ENCODE assay signal across 7 cellular contexts in the genomic region with DNA sequence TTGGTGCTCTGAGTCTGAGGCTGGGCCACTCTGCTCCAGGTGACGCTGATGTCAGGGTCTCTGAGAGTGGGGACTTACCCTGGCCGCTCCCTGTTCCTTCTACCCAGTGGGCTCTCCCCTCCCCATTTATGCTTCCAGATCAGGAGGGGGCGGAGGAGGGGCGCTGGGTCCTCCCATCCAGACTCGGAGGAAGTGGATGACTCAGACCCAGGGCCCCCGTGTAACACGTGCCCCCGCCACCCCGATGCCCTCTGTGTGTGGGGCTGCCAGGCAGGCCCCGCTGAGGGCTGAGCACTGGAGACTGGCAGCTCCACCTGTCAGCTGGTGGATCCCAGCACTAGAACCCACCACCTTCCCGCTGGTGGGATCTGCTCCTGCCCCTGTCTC. TPM values are rescaled to one million over a fixed set of nuclear protein-coding genes. Genes with fewer than 3 reads are reported as not detected.
"Had no signal": no experiment of that assay in that cellular context is flagged by ENCODE, and none has a peak within 500 bp of the region (broad histone marks: within the 10 kb centered on the region; RNA-seq: fewer than 3 reads in every experiment).

A gene (minus strand): TSS at position 101 of the 387 bp plus-strand sequence. CDS start 233 bp downstream, outside the sequence.

RNA-seq across cellular contexts. Expression of the gene that starts here (rescaled TPM):
- total RNA-seq: activated CD8-positive, alpha-beta T cell treated with anti-CD3 and anti-CD28 coated beads for 36 hours; activated naive CD8-positive, alpha-beta T cell treated with anti-CD3 and anti-CD28 coated beads for 36 hours; activated T-helper 2 cell treated with anti-CD3 and anti-CD28 coated beads, Interferon-gamma antibody, Interleukin-2, Interleukin-4, amounts not matched to agents 10 μg/mL and 5 μg/mL and 100 μg/mL, durations not matched to agents 14 hours and 24 hours and 36 hours; LHCN-M2; M059J; SK-MEL-5 had no signal
- polyA plus RNA-seq: IgD-negative memory B cell had no signal
